ENCODE assay signal across 8 cellular contexts in the genomic region with DNA sequence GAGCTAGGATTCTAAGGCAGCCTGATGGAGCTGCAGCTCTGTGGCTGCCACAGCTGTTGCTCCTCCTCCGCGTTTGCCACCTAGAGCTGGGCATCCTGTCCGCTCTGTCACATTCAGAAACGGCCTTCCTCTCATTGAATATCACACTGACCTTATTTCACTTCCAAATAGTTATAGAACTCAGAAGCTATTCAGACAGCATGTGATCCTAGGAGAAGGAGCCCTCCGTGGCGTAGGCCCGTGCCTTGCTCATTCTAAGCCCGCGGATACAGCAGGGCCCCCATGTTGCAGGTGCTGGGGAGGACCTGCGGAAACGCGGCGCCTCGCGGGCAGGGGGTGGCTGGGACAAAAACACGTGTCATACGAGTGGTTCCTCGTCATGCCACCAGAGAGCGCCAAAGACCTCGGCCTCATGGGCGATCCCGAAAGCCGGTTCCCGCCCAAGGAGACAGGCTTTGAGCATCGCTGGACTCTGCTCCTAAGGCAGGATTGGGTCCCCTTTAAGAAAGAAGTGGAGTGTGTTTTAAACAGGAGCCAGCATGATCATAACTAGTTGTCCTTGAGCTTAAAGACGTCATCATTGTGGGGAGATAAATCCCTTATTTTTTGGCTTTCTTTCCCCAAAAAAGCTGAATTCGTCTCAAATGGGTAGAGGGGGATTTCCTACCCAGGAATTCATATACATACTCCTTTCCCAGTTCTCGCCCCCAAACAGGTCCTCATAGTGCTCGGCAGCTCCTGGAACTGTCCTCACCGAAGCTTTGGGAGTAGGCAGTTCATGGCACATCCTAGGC. TPM values are rescaled to one million over a fixed set of nuclear protein-coding genes. Genes with fewer than 3 reads are reported as not detected.
A peak's percentile ranks its signal among the peaks of the same experiment; 100 is the strongest.
DNase-seq lines count a peak whose midpoint lies in the region; ATAC-seq and TF ChIP-seq lines count a peak whose summit lies in the region.

No MANE protein-coding gene starts in this region.

- no peaks in the 10 kb centered on the region for H4K20me1 ChIP-seq in fibroblast of lung (ENCODE audit: control insufficient read depth, extremely low read depth, insufficient read depth, low read length)

- H3K27ac Mint-ChIP-seq in Calu3 (ENCODE audit: unreplicated experiment) (peak overlapping the region; percentile 13), neural crest cell (ENCODE audit: unreplicated experiment) (no peak overlapping the region)
- peak overlapping the region; percentile 76 for H3K27ac Mint-ChIP-seq in activated T-cell treated with anti-CD3 and anti-CD28 coated beads, Interleukin-2, amount 50 U/mL, for 24 hours
- no peak overlapping the region for H3K27ac Mint-ChIP-seq in stimulated activated naive CD8-positive, alpha-beta T cell treated with anti-CD3 and anti-CD28 coated beads, Interleukin-15, Interleukin-2, amounts not matched to agents 100 ng/mL and 50 ng/mL, for 24 hours

- peaks cover 5% of the 10 kb centered on the region for H3K36me3 Mint-ChIP-seq in Calu3 (ENCODE audit: insufficient read depth, unreplicated experiment)
- no peaks in the 10 kb centered on the region for H3K36me3 Mint-ChIP-seq in activated T-cell treated with anti-CD3 and anti-CD28 coated beads, Interleukin-2, amount 50 U/mL, for 24 hours (ENCODE audit: low read depth)
- H3K36me3 Mint-ChIP-seq in neural crest cell (ENCODE audit: low read depth): no peaks in the 10 kb centered on the region
- no peaks in the 10 kb centered on the region for H3K36me3 Mint-ChIP-seq in stimulated activated naive CD8-positive, alpha-beta T cell treated with anti-CD3 and anti-CD28 coated beads, Interleukin-15, Interleukin-2, amounts not matched to agents 100 ng/mL and 50 ng/mL, for 24 hours (ENCODE audit: low read depth)

- DNase-seq in Calu3 (peak; percentile 93), HT1080 (ENCODE audit: low read depth) (peak; percentile 65), OCI-M1 (lab: John Stamatoyannopoulos, UW) (peak; percentile 68), fibroblast of lung (ENCODE audit: low read depth in 2 of 2) (peak; percentile 40 to 87), neural crest cell (ENCODE audit: low read depth, low spot score) (peak; percentile 80)
- peak; percentile 88 for DNase-seq in activated T-cell treated with anti-CD3 and anti-CD28 coated beads, Interleukin-2, amount 50 U/mL, for 24 hours

- H3K9ac ChIP-seq in fibroblast of lung (ENCODE audit: insufficient read depth, low read length): no peak overlapping the region

- H3K9me3 ChIP-seq in fibroblast of lung (ENCODE audit: control insufficient read depth, insufficient read depth, low read depth, low read length): no peaks in the 10 kb centered on the region

- H3K36me3 ChIP-seq in fibroblast of lung (ENCODE audit: control insufficient read depth, insufficient read depth, low read length): no peaks in the 10 kb centered on the region

- peak; percentile 89 for ATAC-seq in GM21423 (IDR thresholded peaks at IDR 0.05; ENCODE audit: unreplicated experiment)

- intact Hi-C loops in Calu3 (cut with micrococcal nuclease; ENCODE audit: unreplicated experiment): loop anchor here (1.0 to 10.0 kb wide), 8 partner anchors 65 to 695 kb away; no protein-coding TSS in a partner anchor

- H3K4me2 ChIP-seq in fibroblast of lung (ENCODE audit: extremely low read depth, insufficient read depth, low read length): peak overlapping the region; percentile 72

- peak overlapping the region; percentile 25 for H3K4me3 Mint-ChIP-seq in Calu3 (ENCODE audit: low read depth, unreplicated experiment)
- peak overlapping the region; percentile 37 for H3K4me3 Mint-ChIP-seq in activated T-cell treated with anti-CD3 and anti-CD28 coated beads, Interleukin-2, amount 50 U/mL, for 24 hours
- H3K4me3 Mint-ChIP-seq in neural crest cell: no peak overlapping the region
- peak overlapping the region; percentile 38 for H3K4me3 Mint-ChIP-seq in stimulated activated naive CD8-positive, alpha-beta T cell treated with anti-CD3 and anti-CD28 coated beads, Interleukin-15, Interleukin-2, amounts not matched to agents 100 ng/mL and 50 ng/mL, for 24 hours

- TF ChIP-seq CTCF in Calu3 (IDR thresholded peaks at IDR 0.05; ENCODE audit: unreplicated experiment): peak; percentile 96
- TF ChIP-seq CTCF in fibroblast of lung (conservative IDR thresholded peaks at IDR 0.05 in 1 of 2, IDR thresholded peaks at IDR 0.05 in 1 of 2; ENCODE audit: low read depth in 1 of 2, low read length in 2 of 2): peak; percentile 81 to 90
- peak; percentile 95 for TF ChIP-seq CTCF in neural crest cell (conservative IDR thresholded peaks at IDR 0.05)

- H3K9me3 Mint-ChIP-seq in Calu3 (ENCODE audit: low read depth, unreplicated experiment) (no peaks in the 10 kb centered on the region), neural crest cell (no peaks in the 10 kb centered on the region)
- no peaks in the 10 kb centered on the region for H3K9me3 Mint-ChIP-seq in activated T-cell treated with anti-CD3 and anti-CD28 coated beads, Interleukin-2, amount 50 U/mL, for 24 hours
- H3K9me3 Mint-ChIP-seq in stimulated activated naive CD8-positive, alpha-beta T cell treated with anti-CD3 and anti-CD28 coated beads, Interleukin-15, Interleukin-2, amounts not matched to agents 100 ng/mL and 50 ng/mL, for 24 hours: no peaks in the 10 kb centered on the region

- BruUV-seq in Calu3 (replicated peaks; lab: Mats Ljungman, UMichigan): no TSS peak

- no peak overlapping the region for H3K4me3 ChIP-seq in fibroblast of lung (replicated peaks in 1 of 4; ENCODE audit: control extremely low read depth in 1 of 4, insufficient read depth in 1 of 4, low read depth in 3 of 4, low read length in 4 of 4)

- H3K4me1 Mint-ChIP-seq in Calu3 (ENCODE audit: low read depth, unreplicated experiment) (no peaks in the 10 kb centered on the region), neural crest cell (peaks cover 5% of the 10 kb centered on the region)
- peaks cover 13% of the 10 kb centered on the region for H3K4me1 Mint-ChIP-seq in activated T-cell treated with anti-CD3 and anti-CD28 coated beads, Interleukin-2, amount 50 U/mL, for 24 hours (ENCODE audit: low read depth)
- peaks cover 12% of the 10 kb centered on the region for H3K4me1 Mint-ChIP-seq in stimulated activated naive CD8-positive, alpha-beta T cell treated with anti-CD3 and anti-CD28 coated beads, Interleukin-15, Interleukin-2, amounts not matched to agents 100 ng/mL and 50 ng/mL, for 24 hours (ENCODE audit: low read depth)

- CTCF ChIA-PET in Calu3 (lab: Charles Lee): interaction anchor here (0.7 to 2.6 kb wide), 12 partner anchors 21 to 695 kb away, joined by 3 to 18 read pairs (median 6); no protein-coding TSS in a partner anchor

- no peaks in the 10 kb centered on the region for H3K4me1 ChIP-seq in fibroblast of lung (ENCODE audit: control insufficient read depth, extremely low read depth, insufficient read depth, low read length)

- no peak overlapping the region for H3K27ac ChIP-seq in fibroblast of lung (ENCODE audit: insufficient read depth, low read length)

- no peak overlapping the region for H2AFZ ChIP-seq in fibroblast of lung (ENCODE audit: low read length)

- no peaks in the 10 kb centered on the region for H3K27me3 Mint-ChIP-seq in Calu3 (ENCODE audit: unreplicated experiment)
- no peaks in the 10 kb centered on the region for H3K27me3 Mint-ChIP-seq in activated T-cell treated with anti-CD3 and anti-CD28 coated beads, Interleukin-2, amount 50 U/mL, for 24 hours
- H3K27me3 Mint-ChIP-seq in neural crest cell (ENCODE audit: low read depth): no peaks in the 10 kb centered on the region
- peaks cover 5% of the 10 kb centered on the region for H3K27me3 Mint-ChIP-seq in stimulated activated naive CD8-positive, alpha-beta T cell treated with anti-CD3 and anti-CD28 coated beads, Interleukin-15, Interleukin-2, amounts not matched to agents 100 ng/mL and 50 ng/mL, for 24 hours

- H3K79me2 ChIP-seq in fibroblast of lung (ENCODE audit: control insufficient read depth, insufficient read depth, low read length): no peaks in the 10 kb centered on the region

- H3K27me3 ChIP-seq in fibroblast of lung (ENCODE audit: control insufficient read depth, insufficient read depth, low read length): no peaks in the 10 kb centered on the region

RNA-seq across cellular contexts. Expression of a gene that starts 17.9 kb away (rescaled TPM):
- total RNA-seq in Calu3 (2022) (36.3 and 42.5 TPM in 2 replicates), fibroblast of lung (5.9 and 6.4 TPM in 2 replicates), neural crest cell (40.4 and 44.0 TPM in 2 replicates)
- total RNA-seq in HT1080 (2014; rRNA removed; shearing (Covaris generic)): 30.2 and 37.9 TPM in 2 replicates
- 18.1 and 21.2 TPM in 2 replicates for polyA plus RNA-seq in HT1080 (2015; cell fraction: cytosol; rRNA removed)
- 37.0 and 39.9 TPM in 2 replicates for polyA plus RNA-seq in HT1080 (2015; cell fraction: nucleus; rRNA removed)
- 8.2 and 20.9 TPM in 2 replicates for polyA plus RNA-seq in fibroblast of lung
- 6.0 and 13.5 TPM in 2 replicates for polyA plus RNA-seq in fibroblast of lung (2012)
- polyA minus RNA-seq in fibroblast of lung (ENCODE audit: low replicate concordance): 5.3 and 6.6 TPM in 2 replicates

Comparison
In these comparisons a context has a peak if more than half of its experiments do, and no peak if none do; other contexts are left out.
1. H3K27ac Mint-ChIP-seq: peak in Calu3 (single experiment) and activated T-cell treated with anti-CD3 and anti-CD28 coated beads, Interleukin-2, amount 50 U/mL, for 24 hours (single experiment); none in neural crest cell (single experiment) and stimulated activated naive CD8-positive, alpha-beta T cell treated with anti-CD3 and anti-CD28 coated beads, Interleukin-15, Interleukin-2, amounts not matched to agents 100 ng/mL and 50 ng/mL, for 24 hours (single experiment).
2. Peak in every context shown above with its lines, with median percentiles within 50 percentile points of each other: DNase-seq and CTCF ChIP-seq.